Comparison of ENCODE assay signal across 9 cellular contexts in genomic region chr10:91901784-91902677, GRCh38. TPM values are rescaled to one million over a fixed set of nuclear protein-coding genes. Genes with fewer than 3 reads are reported as not detected.
DNase-seq lines count a peak whose midpoint lies in the region; ATAC-seq, FAIRE-seq and TF ChIP-seq lines count a peak whose summit lies in the region.
"Had no signal": no experiment of that assay in that cellular context is flagged by ENCODE, and none has a peak within 500 bp of the region (broad histone marks: within the 10 kb centered on the region; RNA-seq: fewer than 3 reads in every experiment).

No MANE protein-coding gene starts in this region.

- H3K4me1 ChIP-seq in endodermal cell (ENCODE audit: control insufficient read depth, insufficient read depth, low read length): no peaks in the 10 kb centered on the region

- peaks cover 8% of the 10 kb centered on the region for H3K4me1 Mint-ChIP-seq in endodermal cell

- H3K36me3 Mint-ChIP-seq in endodermal cell (ENCODE audit: low read depth): peaks cover 17% of the 10 kb centered on the region

- H3K27ac Mint-ChIP-seq in endodermal cell: no peak overlapping the region

- TF ChIP-seq CTCF in endodermal cell (conservative IDR thresholded peaks at IDR 0.05): no peak
- no peak for TF ChIP-seq CTCF in retinal pigment epithelial cell (conservative IDR thresholded peaks at IDR 0.05; ENCODE audit: low read depth, low read length)

- peaks cover under 1% of the 10 kb centered on the region for H3K27me3 Mint-ChIP-seq in endodermal cell (ENCODE audit: insufficient read depth)

- WGBS in endodermal cell (ENCODE audit: insufficient coverage in 1 of 2, insufficient read length in 1 of 2), 2 experiments: 44 to 60% methylated on average over 2 of the region's 2 CpGs

- no peaks in the 10 kb centered on the region for H3K9me3 ChIP-seq in endodermal cell (ENCODE audit: control insufficient read depth, low read length)
- H3K9me3 ChIP-seq: heart left ventricle had no signal

- H3K4me3 ChIP-seq in endodermal cell (ENCODE audit: low read length): no peak overlapping the region
- no peak overlapping the region for H3K4me3 ChIP-seq in retinal pigment epithelial cell (ENCODE audit: low read length)
- H3K4me3 ChIP-seq: heart left ventricle had no signal

- no peaks in the 10 kb centered on the region for H3K9me3 Mint-ChIP-seq in endodermal cell

- peaks cover 6% of the 10 kb centered on the region for H3K36me3 ChIP-seq in endodermal cell (ENCODE audit: control insufficient read depth, insufficient read depth, low read length)
- H3K36me3 ChIP-seq: heart left ventricle had no signal

- H3K27ac ChIP-seq in endodermal cell (ENCODE audit: low read depth, low read length): peak overlapping the region; percentile 11

- H3K27me3 ChIP-seq in endodermal cell (ENCODE audit: control insufficient read depth, insufficient read depth, low read length, poor library complexity, severe bottlenecking): no peaks in the 10 kb centered on the region
- H3K27me3 ChIP-seq: heart left ventricle had no signal

- H3K4me3 Mint-ChIP-seq in endodermal cell: no peak overlapping the region

- FAIRE-seq in HTR-8/SVneo (lab: Jason Lieb, UNC): no peak

- no peak overlapping the region for H3K9ac ChIP-seq in endodermal cell (ENCODE audit: extremely low read depth, low read length, poor library complexity, severe bottlenecking)

- ATAC-seq in HG02885 (IDR thresholded peaks at IDR 0.05; ENCODE audit: poor library complexity, unreplicated experiment): no peak

- DNase-seq in AG08395 (ENCODE audit: low spot score) (peak; percentile 69), HTR-8/SVneo (ENCODE audit: insufficient read length, low spot score) (peak; percentile 69), endodermal cell (no peak), retinal pigment epithelial cell (ENCODE audit: low read depth) (peak; percentile 80), globus pallidus (ENCODE audit: low spot score) (no peak), NCI-H2196 (lab: John Stamatoyannopoulos, UW; ENCODE audit: unreplicated experiment) (no peak)
- DNase-seq in activated CD4-positive, CD25-positive, alpha-beta regulatory T cell treated with anti-CD3 and anti-CD28 coated beads, Interleukin-2, amount 50 U/mL, for 72 hours: peak; percentile 38
- DNase-seq: heart left ventricle had no signal

RNA-seq across cellular contexts. Expression of gene FGFBP3, which starts 7.3 kb away (rescaled TPM):
- 10 to 100 TPM in 1 of 2 donors, 1 to 10 TPM in 1; 4.3 to 19.0 TPM for total RNA-seq in endodermal cell
- 471 TPM for polyA plus RNA-seq in endodermal cell (2013, experiment 1 of 2)
- polyA plus RNA-seq in endodermal cell (2013, experiment 2 of 2): 434 TPM

RNA-seq across cellular contexts. Expression of gene BTAF1, which starts 21.5 kb away (rescaled TPM):
- total RNA-seq in endodermal cell: 10 to 100 TPM; 46.2 to 54.3 TPM
- 50.1 TPM for polyA plus RNA-seq in endodermal cell (2013, experiment 1 of 2)
- polyA plus RNA-seq in endodermal cell (2013, experiment 2 of 2): 47.2 TPM

Comparison
In these comparisons a context has a peak if more than half of its experiments do, and no peak if none do; other contexts are left out.
1. DNase-seq: peak in AG08395 (single experiment), HTR-8/SVneo (single experiment), activated CD4-positive, CD25-positive, alpha-beta regulatory T cell treated with anti-CD3 and anti-CD28 coated beads, Interleukin-2, amount 50 U/mL, for 72 hours (single experiment) and retinal pigment epithelial cell (single experiment); none in endodermal cell (single experiment), globus pallidus (single experiment) and NCI-H2196 (single experiment).